Comparison of ENCODE assay signal across 24 cellular contexts in the genomic region with DNA sequence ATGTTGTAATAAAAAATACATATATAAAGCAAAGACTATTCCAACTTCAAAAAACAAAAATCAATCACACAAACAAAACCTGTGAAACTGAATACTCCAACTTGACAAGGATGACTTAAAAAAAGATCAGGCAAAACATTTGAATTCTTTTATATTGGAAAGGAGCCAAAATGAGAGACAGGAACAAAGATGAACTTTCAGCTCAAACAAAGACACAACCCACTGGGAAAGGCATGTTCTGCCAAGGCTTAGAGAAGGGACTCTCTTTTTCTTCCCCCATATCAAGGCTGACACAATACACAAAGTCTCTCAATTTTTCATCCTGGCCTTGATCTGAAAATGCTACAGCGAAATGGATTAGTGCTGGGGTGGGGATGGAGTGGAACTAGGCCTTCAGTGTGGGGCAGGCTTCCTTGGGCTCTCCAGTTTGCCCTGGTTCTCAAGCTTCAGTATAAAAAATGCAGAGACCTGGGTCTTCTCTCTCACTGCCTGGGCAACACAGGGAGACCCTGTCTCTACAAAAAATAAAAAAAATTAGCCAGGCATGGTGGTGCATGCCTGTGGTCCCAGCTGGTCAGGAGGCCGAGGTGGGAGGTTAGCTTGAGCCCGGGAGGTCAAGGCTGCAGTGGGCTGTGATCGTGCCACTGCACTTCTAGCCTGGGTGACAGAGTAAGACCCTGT. TPM values are rescaled to one million over a fixed set of nuclear protein-coding genes. Genes with fewer than 3 reads are reported as not detected.
DNase-seq lines count a peak whose midpoint lies in the region; FAIRE-seq and TF ChIP-seq lines count a peak whose summit lies in the region.
"Had no signal": no experiment of that assay in that cellular context is flagged by ENCODE, and none has a peak within 500 bp of the region (broad histone marks: within the 10 kb centered on the region; RNA-seq: fewer than 3 reads in every experiment).

No MANE protein-coding gene starts in this region.

- H3K4me3 Mint-ChIP-seq in CD14-positive monocyte = no peak overlapping the region
- H3K4me3 Mint-ChIP-seq in T-helper 2 cell treated with Interferon-gamma antibody and Interleukin-4, amounts not matched to agents 5 μg/mL and 100 μg/mL, for 36 hours = no peak overlapping the region
- H3K4me3 Mint-ChIP-seq: activated naive CD8-positive, alpha-beta T cell; naive B cell; T-helper 1 cell treated with Interleukin-12 subunit alpha and Interleukin-12 subunit beta and Interleukin-4 antibody, amounts not matched to agents 30 μg/mL and 1 μg/mL, for 36 hours had no signal

- no peak overlapping the region for H3K9ac ChIP-seq in trophoblast cell (ENCODE audit: low read length)
- H3K9ac ChIP-seq: parathyroid adenoma had no signal

- no peaks in the 10 kb centered on the region for H3K36me3 Mint-ChIP-seq in CD14-positive monocyte
- no peaks in the 10 kb centered on the region for H3K36me3 Mint-ChIP-seq in T-helper 2 cell treated with Interferon-gamma antibody and Interleukin-4, amounts not matched to agents 5 μg/mL and 100 μg/mL, for 36 hours (ENCODE audit: low read depth)
- H3K36me3 Mint-ChIP-seq: activated naive CD8-positive, alpha-beta T cell; naive B cell had no signal

- no peak overlapping the region for H4K12ac ChIP-seq in trophoblast cell (ENCODE audit: low read depth, low read length)

- H2BK5ac ChIP-seq in trophoblast cell (ENCODE audit: low read depth, low read length, poor library complexity) = no peak overlapping the region

- H3K4ac ChIP-seq in trophoblast cell (ENCODE audit: low read depth, low read length) = no peak overlapping the region

- no peak overlapping the region for H2AK5ac ChIP-seq in trophoblast cell (ENCODE audit: low read length)

- H3K27ac Mint-ChIP-seq in CD14-positive monocyte = no peak overlapping the region
- no peak overlapping the region for H3K27ac Mint-ChIP-seq in T-helper 2 cell treated with Interferon-gamma antibody and Interleukin-4, amounts not matched to agents 5 μg/mL and 100 μg/mL, for 36 hours
- H3K27ac Mint-ChIP-seq: activated naive CD8-positive, alpha-beta T cell; T-helper 1 cell treated with Interleukin-12 subunit alpha and Interleukin-12 subunit beta and Interleukin-4 antibody, amounts not matched to agents 30 μg/mL and 1 μg/mL, for 36 hours had no signal

- H2AFZ ChIP-seq in trophoblast cell (ENCODE audit: insufficient read depth, low read length, poor library complexity) = no peak overlapping the region
- H2AFZ ChIP-seq: parathyroid adenoma, PC-9 had no signal

- H3K27me3 ChIP-seq in layer of hippocampus (ENCODE audit: control insufficient read depth, insufficient read depth, low read length) (no peaks in the 10 kb centered on the region), trophoblast cell (ENCODE audit: insufficient read depth, low read length) (no peaks in the 10 kb centered on the region), thyroid gland (no peaks in the 10 kb centered on the region)
- H3K27me3 ChIP-seq: ascending aorta, foreskin keratinocyte had no signal

- peak overlapping the region; percentile 13 for H2BK12ac ChIP-seq in trophoblast cell (ENCODE audit: low read length)

- no peak overlapping the region for H4K8ac ChIP-seq in trophoblast cell (ENCODE audit: low read depth, low read length)

- H3K23ac ChIP-seq in trophoblast cell (ENCODE audit: low read length) = no peak overlapping the region

- H3K27ac ChIP-seq in layer of hippocampus (ENCODE audit: low read depth, low read length) (peak overlapping the region; percentile 71), trophoblast cell (ENCODE audit: low read depth, low read length) (no peak overlapping the region), thyroid gland (no peak overlapping the region)
- H3K27ac ChIP-seq: ascending aorta, foreskin keratinocyte, parathyroid adenoma, PC-9 had no signal

- intact Hi-C loops in CD14-positive monocyte (cut with micrococcal nuclease) = no loop called here
- intact Hi-C loops in thyroid gland (cut with DNase I) = no loop called here

- no peak overlapping the region for H3K4me2 ChIP-seq in trophoblast cell (ENCODE audit: low read length)
- H3K4me2 ChIP-seq: PC-9 had no signal

- no peaks in the 10 kb centered on the region for H3K36me3 ChIP-seq in trophoblast cell (ENCODE audit: control insufficient read depth in 1 of 2, insufficient read depth in 2 of 2, low read length in 2 of 2)
- no peaks in the 10 kb centered on the region for H3K36me3 ChIP-seq in thyroid gland
- H3K36me3 ChIP-seq: ascending aorta had no signal

- H3K18ac ChIP-seq in trophoblast cell (ENCODE audit: low read length) = no peak overlapping the region

- peak; percentile 50 for FAIRE-seq in GM18507 (lab: Jason Lieb, UNC)
- FAIRE-seq: H54 had no signal

- peaks cover 0 to 4% (median 0%) of the 10 kb centered on the region in 7 donors for H3K9me3 Mint-ChIP-seq in CD14-positive monocyte
- H3K9me3 Mint-ChIP-seq in T-helper 2 cell treated with Interferon-gamma antibody and Interleukin-4, amounts not matched to agents 5 μg/mL and 100 μg/mL, for 36 hours = no peaks in the 10 kb centered on the region
- H3K9me3 Mint-ChIP-seq: naive B cell; T-helper 1 cell treated with Interleukin-12 subunit alpha and Interleukin-12 subunit beta and Interleukin-4 antibody, amounts not matched to agents 30 μg/mL and 1 μg/mL, for 36 hours had no signal

- H3K4me3 ChIP-seq in trophoblast cell (ENCODE audit: low read depth, low read length) (no peak overlapping the region), thyroid gland (replicated peaks in 1 of 3) (no peak overlapping the region)
- H3K4me3 ChIP-seq: ascending aorta, PC-9 had no signal

- no peaks in the 10 kb centered on the region for H3K9me3 ChIP-seq in trophoblast cell (ENCODE audit: insufficient read depth, low read depth, low read length)
- no peaks in the 10 kb centered on the region for H3K9me3 ChIP-seq in thyroid gland
- H3K9me3 ChIP-seq: ascending aorta had no signal

- WGBS in trophoblast cell (ENCODE audit: extremely low coverage, insufficient coverage, insufficient read length) = no CpG with 5 or more reads among the region's 4 CpGs
- 90 to 95% methylated on average over 4 of the region's 4 CpGs for WGBS in thyroid gland, 2 donors

- peaks cover 0 to 4% (median 2%) of the 10 kb centered on the region in 3 donors for H3K27me3 Mint-ChIP-seq in CD14-positive monocyte (ENCODE audit: low read depth in 3 of 3)
- peaks cover 6% of the 10 kb centered on the region for H3K27me3 Mint-ChIP-seq in T-helper 2 cell treated with Interferon-gamma antibody and Interleukin-4, amounts not matched to agents 5 μg/mL and 100 μg/mL, for 36 hours (ENCODE audit: low read depth)

- no peak overlapping the region for H2BK120ac ChIP-seq in trophoblast cell (ENCODE audit: insufficient read depth, low read length, poor library complexity)

- no peak for DNase-seq in GM18507 (ENCODE audit: extremely low spot score, insufficient read length, low read depth)
- DNase-seq in astrocyte of the hippocampus (ENCODE audit: low read depth, low spot score) = peak; percentile 8
- DNase-seq in trophoblast cell = no peak
- DNase-seq in CD14-positive monocyte (ENCODE audit: low spot score) = no peak
- DNase-seq in T-helper 2 cell treated with Interferon-gamma antibody and Interleukin-4, amounts not matched to agents 5 μg/mL and 100 μg/mL, for 36 hours (ENCODE audit: low spot score) = no peak
- no peak for DNase-seq in thyroid gland
- DNase-seq in activated naive CD4-positive, alpha-beta T cell treated with Interleukin-2 at 50 U/mL for 16 hours = no peak
- DNase-seq: activated CD4-positive, alpha-beta T cell treated with anti-CD3 and anti-CD28 coated beads for 48 hours; cerebellar nuclear complex; DMS153; erythroblast; foreskin keratinocyte; islet precursor cell; KG1; naive B cell; NCI-H146; PC-9; SHP77 treated with DMSO at 0.1 percent for 48 hours had no signal

- TF ChIP-seq CTCF in CD14-positive monocyte (IDR thresholded peaks at IDR 0.05) (no peak), thyroid gland (IDR thresholded peaks at IDR 0.05) (no peak)

- H3K4me1 ChIP-seq in trophoblast cell (ENCODE audit: control insufficient read depth in 1 of 2, insufficient read depth in 2 of 2, low read length in 2 of 2) = no peaks in the 10 kb centered on the region
- H3K4me1 ChIP-seq in thyroid gland = no peaks in the 10 kb centered on the region
- H3K4me1 ChIP-seq: ascending aorta, foreskin keratinocyte, parathyroid adenoma had no signal

- H3K79me1 ChIP-seq in trophoblast cell (ENCODE audit: low read length) = no peaks in the 10 kb centered on the region

- no peaks in the 10 kb centered on the region for H3K4me1 Mint-ChIP-seq in CD14-positive monocyte
- no peaks in the 10 kb centered on the region for H3K4me1 Mint-ChIP-seq in T-helper 2 cell treated with Interferon-gamma antibody and Interleukin-4, amounts not matched to agents 5 μg/mL and 100 μg/mL, for 36 hours (ENCODE audit: low read depth)
- H3K4me1 Mint-ChIP-seq: naive B cell had no signal

- H3K14ac ChIP-seq in trophoblast cell (ENCODE audit: low read length) = no peak overlapping the region

- TF ChIP-seq POLR2A in thyroid gland (IDR thresholded peaks at IDR 0.05) = no peak

- H4K91ac ChIP-seq in trophoblast cell (ENCODE audit: low read depth, low read length) = no peak overlapping the region

- H3K79me2 ChIP-seq in trophoblast cell (ENCODE audit: control insufficient read depth, insufficient read depth, low read length, poor library complexity) = no peaks in the 10 kb centered on the region
- H3K79me2 ChIP-seq: parathyroid adenoma had no signal

RNA-seq across cellular contexts. Expression of gene FAM169A, which starts 11.6 kb away (rescaled TPM):
- polyA plus RNA-seq in trophoblast cell (2013) = 22.4 and 22.6 TPM in 2 replicates
- polyA plus RNA-seq in CD14-positive monocyte = not detected
- 10 to 100 TPM; 12.9 to 45.0 (median 27.5) TPM for total RNA-seq in thyroid gland
- total RNA-seq: ascending aorta had no signal
